ENCODE assay signal across 8 cellular contexts in the genomic region with DNA sequence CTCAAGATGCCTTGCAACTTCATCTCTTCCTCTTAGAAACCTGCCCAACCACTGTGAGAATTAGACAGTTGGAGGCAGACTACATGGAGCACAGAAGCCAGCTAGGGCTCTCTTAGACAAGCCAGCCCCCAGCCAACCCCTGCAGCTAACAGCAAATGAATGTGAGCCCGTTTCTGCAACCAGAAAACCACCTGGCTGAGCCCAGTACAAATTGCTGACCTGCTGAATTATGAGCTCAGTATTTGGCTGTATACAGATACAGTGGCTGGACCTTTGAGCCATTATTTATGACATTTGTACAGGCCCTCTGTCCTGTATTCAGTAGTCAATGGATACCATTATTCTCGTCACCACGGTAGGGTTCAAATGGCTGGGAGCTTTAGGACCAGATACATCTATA.
"Had no signal": no experiment of that assay in that cellular context is flagged by ENCODE, and none has a peak within 500 bp of the region (broad histone marks: within the 10 kb centered on the region; RNA-seq: fewer than 3 reads in every experiment).

No MANE protein-coding gene starts in this region.

- H3K27ac Mint-ChIP-seq: IgD-negative memory B cell had no signal

- H3K4me3 ChIP-seq: K562 had no signal

- H3K4me2 ChIP-seq: KMS-11 had no signal

- H3K36me3 Mint-ChIP-seq: IgD-negative memory B cell had no signal

- DNase-seq: IMR-90, KBM-7, KG1 had no signal

- H3K27ac ChIP-seq: HL-60, KMS-11 had no signal

- FAIRE-seq: HTR-8/SVneo, K562 had no signal

- H3K4me1 Mint-ChIP-seq: IgD-negative memory B cell had no signal

- H3K9ac ChIP-seq: KMS-11 had no signal

- H3K4me3 Mint-ChIP-seq: IgD-negative memory B cell had no signal

- ATAC-seq: K562 had no signal
